2 cellular contexts compared by ENCODE assay signal in the genomic region with DNA sequence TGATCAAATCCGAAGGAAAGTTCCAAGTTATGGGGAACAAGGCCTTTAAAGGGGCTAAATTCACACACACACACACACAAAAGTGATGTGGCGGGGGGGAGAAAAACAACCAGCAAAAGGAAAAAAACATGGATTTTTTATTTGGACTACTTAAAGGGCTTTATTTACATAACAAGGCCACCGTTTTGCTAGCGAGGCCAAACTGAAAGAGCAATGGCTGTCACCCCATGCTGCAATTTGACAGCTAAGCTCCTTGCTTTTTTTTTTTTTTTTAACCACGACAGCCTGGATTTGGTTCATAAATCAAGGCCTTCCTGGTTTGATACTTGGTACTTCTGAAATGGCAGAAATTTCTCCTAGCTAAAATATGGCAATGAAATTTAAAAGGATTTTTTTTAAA.
TF ChIP-seq lines count a peak whose summit lies in the region.

No MANE protein-coding gene starts in this region.

TF ChIP-seq in GM23338, 12 proteins besides CTCF, POLR2A, EP300 and RAD21 (continued from another document and continues in another):
- TF ChIP-seq, protein P1, sequence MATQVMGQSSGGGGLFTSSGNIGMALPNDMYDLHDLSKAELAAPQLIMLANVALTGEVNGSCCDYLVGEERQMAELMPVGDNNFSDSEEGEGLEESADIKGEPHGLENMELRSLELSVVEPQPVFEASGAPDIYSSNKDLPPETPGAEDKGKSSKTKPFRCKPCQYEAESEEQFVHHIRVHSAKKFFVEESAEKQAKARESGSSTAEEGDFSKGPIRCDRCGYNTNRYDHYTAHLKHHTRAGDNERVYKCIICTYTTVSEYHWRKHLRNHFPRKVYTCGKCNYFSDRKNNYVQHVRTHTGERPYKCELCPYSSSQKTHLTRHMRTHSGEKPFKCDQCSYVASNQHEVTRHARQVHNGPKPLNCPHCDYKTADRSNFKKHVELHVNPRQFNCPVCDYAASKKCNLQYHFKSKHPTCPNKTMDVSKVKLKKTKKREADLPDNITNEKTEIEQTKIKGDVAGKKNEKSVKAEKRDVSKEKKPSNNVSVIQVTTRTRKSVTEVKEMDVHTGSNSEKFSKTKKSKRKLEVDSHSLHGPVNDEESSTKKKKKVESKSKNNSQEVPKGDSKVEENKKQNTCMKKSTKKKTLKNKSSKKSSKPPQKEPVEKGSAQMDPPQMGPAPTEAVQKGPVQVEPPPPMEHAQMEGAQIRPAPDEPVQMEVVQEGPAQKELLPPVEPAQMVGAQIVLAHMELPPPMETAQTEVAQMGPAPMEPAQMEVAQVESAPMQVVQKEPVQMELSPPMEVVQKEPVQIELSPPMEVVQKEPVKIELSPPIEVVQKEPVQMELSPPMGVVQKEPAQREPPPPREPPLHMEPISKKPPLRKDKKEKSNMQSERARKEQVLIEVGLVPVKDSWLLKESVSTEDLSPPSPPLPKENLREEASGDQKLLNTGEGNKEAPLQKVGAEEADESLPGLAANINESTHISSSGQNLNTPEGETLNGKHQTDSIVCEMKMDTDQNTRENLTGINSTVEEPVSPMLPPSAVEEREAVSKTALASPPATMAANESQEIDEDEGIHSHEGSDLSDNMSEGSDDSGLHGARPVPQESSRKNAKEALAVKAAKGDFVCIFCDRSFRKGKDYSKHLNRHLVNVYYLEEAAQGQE (IDR thresholded peaks at IDR 0.05; ENCODE audit: unreplicated experiment): no peak
- no peak for TF ChIP-seq ETS1 (IDR thresholded peaks at IDR 0.05)
- no peak for TF ChIP-seq NANOG (IDR thresholded peaks at IDR 0.05; ENCODE audit: borderline replicate concordance)
- no peak for TF ChIP-seq CREB1 (CRISPR knock-in tag; IDR thresholded peaks at IDR 0.05; ENCODE audit: low read depth)
- no peak for TF ChIP-seq ZNF114 (CRISPR knock-in tag; IDR thresholded peaks at IDR 0.05)
- no peak for TF ChIP-seq EZH2 (IDR thresholded peaks at IDR 0.05; ENCODE audit: low read depth, unreplicated experiment)
- no peak for TF ChIP-seq ZNF331 (CRISPR knock-in tag; IDR thresholded peaks at IDR 0.05; ENCODE audit: low read depth)
- TF ChIP-seq POLR2AphosphoS5 (IDR thresholded peaks at IDR 0.05; ENCODE audit: low read depth): no peak
- no peak for TF ChIP-seq EZH2phosphoT487 (IDR thresholded peaks at IDR 0.05; ENCODE audit: unreplicated experiment)
- TF ChIP-seq JUNB (IDR thresholded peaks at IDR 0.05; ENCODE audit: unreplicated experiment): no peak

TF ChIP-seq in H1, 55 proteins besides CTCF, POLR2A, EP300 and RAD21 (continued from another document):
- TF ChIP-seq YY1 (IDR thresholded peaks at IDR 0.05; ENCODE audit: low read depth, low read length) (peak; percentile 46; the same call in 1 of the 2 replicates), RXRA (IDR thresholded peaks at IDR 0.05; ENCODE audit: insufficient read depth, low read depth, low read length) (no peak), SIN3A (conservative IDR thresholded peaks at IDR 0.05 in 1 of 2, IDR thresholded peaks at IDR 0.05 in 1 of 2; ENCODE audit: low read depth in 1 of 2, low read length in 2 of 2) (0 out of 4 replicates have a peak, but pooled peaks of 1 of the 2 experiments have one; percentile 45)
